8 cellular contexts compared by ENCODE assay signal in the genomic region with DNA sequence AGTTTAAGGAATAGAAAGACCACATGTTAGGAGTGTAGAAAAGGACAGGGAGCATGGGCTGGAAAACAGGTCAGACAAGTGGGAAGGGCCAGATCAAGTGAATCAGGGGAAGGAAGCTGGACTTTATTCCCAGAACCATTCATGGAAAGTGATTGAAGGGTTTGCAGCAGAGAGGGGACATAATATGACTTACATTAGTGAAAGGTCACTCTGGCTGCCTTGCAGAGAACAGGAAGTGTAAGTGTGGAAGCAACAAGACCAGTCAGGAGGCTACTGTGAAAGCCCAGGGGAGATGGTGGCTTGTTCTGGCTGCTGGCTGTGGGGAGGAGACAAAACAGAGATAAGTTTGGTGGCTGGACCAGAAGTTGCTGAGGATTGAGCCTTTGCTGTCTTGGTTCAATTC.
A peak's percentile ranks its signal among the peaks of the same experiment; 100 is the strongest.
DNase-seq lines count a peak whose midpoint lies in the region; ATAC-seq and TF ChIP-seq lines count a peak whose summit lies in the region.

No MANE protein-coding gene starts in this region.

- H3K4me2 ChIP-seq in mammary epithelial cell (ENCODE audit: insufficient read depth, low read depth, low read length) = no peak overlapping the region

- H3K4me3 ChIP-seq in mammary epithelial cell (replicated peaks in 1 of 3; ENCODE audit: insufficient read depth in 1 of 3, low read depth in 2 of 3, low read length in 3 of 3) = no peak overlapping the region
- no peak overlapping the region for H3K4me3 ChIP-seq in gastrocnemius medialis
- H3K4me3 ChIP-seq in thyroid gland (replicated peaks in 1 of 3) = no peak overlapping the region
- H3K4me3 ChIP-seq in esophagus muscularis mucosa = no peak overlapping the region

- DNase-seq in mammary epithelial cell (no peak), gastrocnemius medialis (no peak), thyroid gland (no peak), esophagus muscularis mucosa (ENCODE audit: extremely low spot score) (no peak), HFFc6 (no peak)

- H3K36me3 ChIP-seq in mammary epithelial cell (ENCODE audit: insufficient read depth, low read length) (no peaks in the 10 kb centered on the region), gastrocnemius medialis (no peaks in the 10 kb centered on the region), thyroid gland (no peaks in the 10 kb centered on the region), esophagus muscularis mucosa (no peaks in the 10 kb centered on the region)

- H3K27ac ChIP-seq in C4-2B (peak overlapping the region; percentile 11; the same call in 1 of the 2 replicates), mammary epithelial cell (ENCODE audit: insufficient read depth, low read depth, low read length) (no peak overlapping the region), gastrocnemius medialis (peak overlapping the region in 3 of 4 donors; percentile 18 to 59 (median 30)), thyroid gland (no peak overlapping the region), esophagus muscularis mucosa (replicated peaks in 1 of 4) (peak overlapping the region in 2 of 4 donors; percentile 13 to 43)

- BruUV-seq in mammary epithelial cell (replicated peaks; lab: Mats Ljungman, UMichigan) = no TSS peak

- H3K4me1 ChIP-seq in mammary epithelial cell (ENCODE audit: insufficient read depth, low read length) (peaks cover 24% of the 10 kb centered on the region), gastrocnemius medialis (peaks cover 9 to 14% of the 10 kb centered on the region in 2 donors), thyroid gland (peaks cover 0 to 9% of the 10 kb centered on the region in 2 donors), esophagus muscularis mucosa (peaks cover 18 to 28% (median 23%) of the 10 kb centered on the region in 4 donors)

- ATAC-seq in GM19324 (IDR thresholded peaks at IDR 0.05; ENCODE audit: low FRiP score, unreplicated experiment) (peak; percentile 53), HG03432 (IDR thresholded peaks at IDR 0.05; ENCODE audit: unreplicated experiment) (peak; percentile 88), gastrocnemius medialis (peak in 1 of 2 donors; percentile 24)

- H3K27me3 ChIP-seq in mammary epithelial cell (ENCODE audit: insufficient read depth, low read length) = no peaks in the 10 kb centered on the region
- no peaks in the 10 kb centered on the region for H3K27me3 ChIP-seq in gastrocnemius medialis
- no peaks in the 10 kb centered on the region for H3K27me3 ChIP-seq in thyroid gland
- H3K27me3 ChIP-seq in esophagus muscularis mucosa = no peaks in the 10 kb centered on the region

- H3K4me3 Mint-ChIP-seq in HFFc6 = no peak overlapping the region

- H3K36me3 Mint-ChIP-seq in HFFc6 (ENCODE audit: low read depth) = no peaks in the 10 kb centered on the region

- intact Hi-C loops in mammary epithelial cell (cut with micrococcal nuclease) (no loop called here), gastrocnemius medialis (cut with DNase I; ENCODE audit: low total_unique reads) (no loop called here), thyroid gland (cut with DNase I) (no loop called here), esophagus muscularis mucosa (cut with DNase I) (no loop called here)

- H3K4me1 Mint-ChIP-seq in HFFc6 (ENCODE audit: low read depth) = peaks cover 41% of the 10 kb centered on the region

- CTCF ChIA-PET in mammary epithelial cell (lab: Charles Lee; ENCODE audit: low non-redundant PET) = no interaction called here

- peak overlapping the region; percentile 49 for H2AFZ ChIP-seq in mammary epithelial cell (ENCODE audit: low read depth, low read length)

- in situ Hi-C loops in mammary epithelial cell (cut with MboI; ENCODE audit: low sequenced_read_pairs in 2 of 2) = no loop called here
- in situ Hi-C loops in gastrocnemius medialis (cut with MboI; ENCODE audit: low sequenced_read_pairs in 4 of 4) = no loop called here

- no peaks in the 10 kb centered on the region for H3K9me3 Mint-ChIP-seq in HFFc6

- no peaks in the 10 kb centered on the region for H4K20me1 ChIP-seq in mammary epithelial cell (ENCODE audit: insufficient read depth, low read length)

- peaks cover 1% of the 10 kb centered on the region for H3K27me3 Mint-ChIP-seq in HFFc6 (ENCODE audit: insufficient read depth)

- H3K79me2 ChIP-seq in mammary epithelial cell (ENCODE audit: insufficient read depth, low read length) = no peaks in the 10 kb centered on the region

- no peak for TF ChIP-seq EP300 in esophagus muscularis mucosa (IDR thresholded peaks at IDR 0.05)

- no peak for TF ChIP-seq POLR2A in gastrocnemius medialis (IDR thresholded peaks at IDR 0.05)
- TF ChIP-seq POLR2A in thyroid gland (IDR thresholded peaks at IDR 0.05) = no peak
- no peak for TF ChIP-seq POLR2A in esophagus muscularis mucosa (IDR thresholded peaks at IDR 0.05; ENCODE audit: low read depth)

- no peaks in the 10 kb centered on the region for H3K9me3 ChIP-seq in mammary epithelial cell (replicated peaks; ENCODE audit: insufficient read depth, low read length)
- no peaks in the 10 kb centered on the region for H3K9me3 ChIP-seq in gastrocnemius medialis
- no peaks in the 10 kb centered on the region for H3K9me3 ChIP-seq in thyroid gland
- H3K9me3 ChIP-seq in esophagus muscularis mucosa = peaks cover 0 to 4% (median 0%) of the 10 kb centered on the region in 4 donors

- H3K27ac Mint-ChIP-seq in HFFc6 = no peak overlapping the region

- TF ChIP-seq CTCF in C4-2B (conservative IDR thresholded peaks at IDR 0.05) = no peak
- no peak for TF ChIP-seq CTCF in mammary epithelial cell (conservative IDR thresholded peaks at IDR 0.05 in 1 of 2, IDR thresholded peaks at IDR 0.05 in 1 of 2; ENCODE audit: extremely low read depth in 1 of 2, insufficient read depth in 1 of 2, low read depth in 1 of 2, low read length in 2 of 2)
- TF ChIP-seq CTCF in gastrocnemius medialis (IDR thresholded peaks at IDR 0.05 in 4 of 5, conservative IDR thresholded peaks at IDR 0.05 in 1 of 5) = no peak
- no peak for TF ChIP-seq CTCF in thyroid gland (IDR thresholded peaks at IDR 0.05)
- no peak for TF ChIP-seq CTCF in esophagus muscularis mucosa (IDR thresholded peaks at IDR 0.05)
- TF ChIP-seq CTCF in HFFc6 (IDR thresholded peaks at IDR 0.05) = no peak

- H3K9ac ChIP-seq in mammary epithelial cell (ENCODE audit: insufficient read depth, low read length) = no peak overlapping the region

- dilution Hi-C loops in mammary epithelial cell (cut with HindIII; ENCODE audit: low sequenced_read_pairs) = no loop called here

Comparison
In these comparisons a context has a peak if more than half of its experiments do, and no peak if none do; other contexts are left out.
1. H3K27ac ChIP-seq: peak in C4-2B (single experiment) and gastrocnemius medialis (3 of 4); none in mammary epithelial cell (single experiment) and thyroid gland (0 of 3).